ENCODE assay signal across 1 cellular context in genomic region chr17:8300629-8301242, GRCh38.
A peak's percentile ranks its signal among the peaks of the same experiment; 100 is the strongest.
TF ChIP-seq lines count a peak whose summit lies in the region.

No MANE protein-coding gene starts in this region.

TF ChIP-seq in K562, 482 proteins besides CTCF, POLR2A, EP300 and RAD21:
- TF ChIP-seq ZNF41 (CRISPR knock-in tag; conservative IDR thresholded peaks at IDR 0.05) (no peak), NFYB (IDR thresholded peaks at IDR 0.05; ENCODE audit: extremely low read depth, insufficient read length) (no peak), ZNF140 (CRISPR knock-in tag; IDR thresholded peaks at IDR 0.05) (no peak), ZNF699 (CRISPR knock-in tag; IDR thresholded peaks at IDR 0.05; ENCODE audit: insufficient replicate concordance) (no peak), RBM34 (IDR thresholded peaks at IDR 0.05; ENCODE audit: borderline replicate concordance, insufficient read depth, low read length) (no peak), CTBP1 (IDR thresholded peaks at IDR 0.05; ENCODE audit: borderline replicate concordance) (peak; percentile 22; the same call in 1 of the 2 replicates), ATF3 (IDR thresholded peaks at IDR 0.05) (no peak), ATF3 (CRISPR knock-in tag; conservative IDR thresholded peaks at IDR 0.05) (no peak), VEZF1 (CRISPR knock-in tag; IDR thresholded peaks at IDR 0.05) (no peak), ZNF778 (CRISPR knock-in tag; IDR thresholded peaks at IDR 0.05) (no peak), ZNF277 (CRISPR knock-in tag; IDR thresholded peaks at IDR 0.05; ENCODE audit: borderline replicate concordance) (no peak), NR2C1 (IDR thresholded peaks at IDR 0.05) (no peak), NR2C1 (tag; IDR thresholded peaks at IDR 0.05) (no peak), ZNF384 (IDR thresholded peaks at IDR 0.05; ENCODE audit: low read depth, low read length) (0 out of 2 replicates have a peak, but pooled peaks have one; percentile 28), TRIM28 (IDR thresholded peaks at IDR 0.05) (no peak), U2AF1 (optimal IDR thresholded peaks at IDR 0.05; ENCODE audit: low read depth, low read length) (no peak), MTA3 (IDR thresholded peaks at IDR 0.05; ENCODE audit: borderline replicate concordance) (peak; percentile 26; the same call in 1 of the 2 replicates), SIRT6 (IDR thresholded peaks at IDR 0.05; ENCODE audit: low read depth, low read length) (no peak), POLR2AphosphoS5 (IDR thresholded peaks at IDR 0.05; ENCODE audit: control insufficient read depth, insufficient read depth, low read depth, low read length) (no peak), KDM4B (IDR thresholded peaks at IDR 0.05; ENCODE audit: borderline replicate concordance in 2 of 2, low read depth in 1 of 2) (no peak), ZNF143 (CRISPR knock-in tag; IDR thresholded peaks at IDR 0.05) (no peak), E4F1 (CRISPR knock-in tag; IDR thresholded peaks at IDR 0.05; ENCODE audit: borderline replicate concordance) (no peak), JUND (IDR thresholded peaks at IDR 0.05; ENCODE audit: borderline replicate concordance, low read depth, low read length) (no peak), JUND (tag; IDR thresholded peaks at IDR 0.05; ENCODE audit: borderline replicate concordance, low read depth, low read length) (no peak), ELK1 (CRISPR knock-in tag; IDR thresholded peaks at IDR 0.05) (no peak), ZNF766 (CRISPR knock-in tag; conservative IDR thresholded peaks at IDR 0.05) (no peak), CEBPG (CRISPR knock-in tag; IDR thresholded peaks at IDR 0.05) (no peak), CEBPG (tag; conservative IDR thresholded peaks at IDR 0.05 in 1 of 2, IDR thresholded peaks at IDR 0.05 in 1 of 2) (no peak), ZFP36 (IDR thresholded peaks at IDR 0.05; ENCODE audit: low read depth, low read length, partially characterized antibody) (no peak), NUFIP1 (IDR thresholded peaks at IDR 0.05; ENCODE audit: partially characterized antibody) (no peak), ZSCAN32 (CRISPR knock-in tag; IDR thresholded peaks at IDR 0.05) (no peak), DEAF1 (CRISPR knock-in tag; IDR thresholded peaks at IDR 0.05) (peak; percentile 44), YBX1 (IDR thresholded peaks at IDR 0.05) (no peak), ILK (tag; IDR thresholded peaks at IDR 0.05; ENCODE audit: borderline replicate concordance, low read depth) (no peak), RB1 (IDR thresholded peaks at IDR 0.05; ENCODE audit: low read depth) (peak; percentile 43; the same call in 1 of the 2 replicates), CCAR2 (IDR thresholded peaks at IDR 0.05; ENCODE audit: low read depth, low read length) (no peak), KLF16 (IDR thresholded peaks at IDR 0.05) (no peak), MEIS2 (IDR thresholded peaks at IDR 0.05; ENCODE audit: partially characterized antibody) (peak; percentile 30), TSC22D4 (tag; IDR thresholded peaks at IDR 0.05) (no peak), SMAD3 (CRISPR knock-in tag; conservative IDR thresholded peaks at IDR 0.05) (no peak), CREB3L1 (IDR thresholded peaks at IDR 0.05; ENCODE audit: borderline replicate concordance, low read depth) (no peak), ZNF695 (CRISPR knock-in tag; IDR thresholded peaks at IDR 0.05) (no peak), HSF4 (CRISPR knock-in tag; IDR thresholded peaks at IDR 0.05; ENCODE audit: borderline replicate concordance) (no peak), STAG1 (CRISPR knock-in tag; IDR thresholded peaks at IDR 0.05; ENCODE audit: borderline replicate concordance) (0 out of 2 replicates have a peak, but pooled peaks have one; percentile 35), POLR2G (IDR thresholded peaks at IDR 0.05; ENCODE audit: low read depth, low read length) (no peak), MAZ (CRISPR knock-in tag; conservative IDR thresholded peaks at IDR 0.05 in 1 of 2, IDR thresholded peaks at IDR 0.05 in 1 of 2) (no peak), ILF3 (IDR thresholded peaks at IDR 0.05; ENCODE audit: borderline replicate concordance) (no peak), KLF6 (CRISPR knock-in tag; IDR thresholded peaks at IDR 0.05; ENCODE audit: borderline replicate concordance) (no peak), NFE2L1 (tag; IDR thresholded peaks at IDR 0.05; ENCODE audit: borderline replicate concordance, low read depth) (no peak), SPI1 (IDR thresholded peaks at IDR 0.05; ENCODE audit: borderline replicate concordance, low read depth, low read length) (no peak), SMC3 (conservative IDR thresholded peaks at IDR 0.05; ENCODE audit: insufficient read depth, low read depth, low read length) (peak; percentile 63; the same call in 1 of the 2 replicates), RAD51 (IDR thresholded peaks at IDR 0.05; ENCODE audit: borderline replicate concordance, low read depth) (no peak), ZNF717 (CRISPR knock-in tag; IDR thresholded peaks at IDR 0.05) (no peak), HDGF (IDR thresholded peaks at IDR 0.05) (0 out of 2 replicates have a peak, but pooled peaks have one; percentile 41), PYGO2 (tag; IDR thresholded peaks at IDR 0.05) (no peak), CC2D1A (IDR thresholded peaks at IDR 0.05) (peak; percentile 39; the same call in 1 of the 2 replicates), TEAD4 (IDR thresholded peaks at IDR 0.05; ENCODE audit: low read length) (no peak), TEAD4 (CRISPR knock-in tag; IDR thresholded peaks at IDR 0.05; ENCODE audit: borderline replicate concordance) (no peak)
- TF ChIP-seq, protein P1, sequence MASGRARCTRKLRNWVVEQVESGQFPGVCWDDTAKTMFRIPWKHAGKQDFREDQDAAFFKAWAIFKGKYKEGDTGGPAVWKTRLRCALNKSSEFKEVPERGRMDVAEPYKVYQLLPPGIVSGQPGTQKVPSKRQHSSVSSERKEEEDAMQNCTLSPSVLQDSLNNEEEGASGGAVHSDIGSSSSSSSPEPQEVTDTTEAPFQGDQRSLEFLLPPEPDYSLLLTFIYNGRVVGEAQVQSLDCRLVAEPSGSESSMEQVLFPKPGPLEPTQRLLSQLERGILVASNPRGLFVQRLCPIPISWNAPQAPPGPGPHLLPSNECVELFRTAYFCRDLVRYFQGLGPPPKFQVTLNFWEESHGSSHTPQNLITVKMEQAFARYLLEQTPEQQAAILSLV (tag; IDR thresholded peaks at IDR 0.05): no peak
- TF ChIP-seq, protein P2, sequence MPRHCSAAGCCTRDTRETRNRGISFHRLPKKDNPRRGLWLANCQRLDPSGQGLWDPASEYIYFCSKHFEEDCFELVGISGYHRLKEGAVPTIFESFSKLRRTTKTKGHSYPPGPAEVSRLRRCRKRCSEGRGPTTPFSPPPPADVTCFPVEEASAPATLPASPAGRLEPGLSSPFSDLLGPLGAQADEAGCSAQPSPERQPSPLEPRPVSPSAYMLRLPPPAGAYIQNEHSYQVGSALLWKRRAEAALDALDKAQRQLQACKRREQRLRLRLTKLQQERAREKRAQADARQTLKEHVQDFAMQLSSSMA (CRISPR knock-in tag; IDR thresholded peaks at IDR 0.05): no peak
- TF ChIP-seq, protein P3, sequence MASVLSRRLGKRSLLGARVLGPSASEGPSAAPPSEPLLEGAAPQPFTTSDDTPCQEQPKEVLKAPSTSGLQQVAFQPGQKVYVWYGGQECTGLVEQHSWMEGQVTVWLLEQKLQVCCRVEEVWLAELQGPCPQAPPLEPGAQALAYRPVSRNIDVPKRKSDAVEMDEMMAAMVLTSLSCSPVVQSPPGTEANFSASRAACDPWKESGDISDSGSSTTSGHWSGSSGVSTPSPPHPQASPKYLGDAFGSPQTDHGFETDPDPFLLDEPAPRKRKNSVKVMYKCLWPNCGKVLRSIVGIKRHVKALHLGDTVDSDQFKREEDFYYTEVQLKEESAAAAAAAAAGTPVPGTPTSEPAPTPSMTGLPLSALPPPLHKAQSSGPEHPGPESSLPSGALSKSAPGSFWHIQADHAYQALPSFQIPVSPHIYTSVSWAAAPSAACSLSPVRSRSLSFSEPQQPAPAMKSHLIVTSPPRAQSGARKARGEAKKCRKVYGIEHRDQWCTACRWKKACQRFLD (CRISPR knock-in tag; IDR thresholded peaks at IDR 0.05): no peak
